18 cellular contexts compared by ENCODE assay signal in genomic region chr3:105676621-105677300, GRCh38.
A peak's percentile ranks its signal among the peaks of the same experiment; 100 is the strongest.
DNase-seq lines count a peak whose midpoint lies in the region; ATAC-seq and TF ChIP-seq lines count a peak whose summit lies in the region.
"Had no signal": no experiment of that assay in that cellular context is flagged by ENCODE, and none has a peak within 500 bp of the region (broad histone marks: within the 10 kb centered on the region; RNA-seq: fewer than 3 reads in every experiment).

No MANE protein-coding gene starts in this region.

- H3K4me3 Mint-ChIP-seq in activated CD4-positive, alpha-beta memory T cell treated with anti-CD3 and anti-CD28 coated beads for 36 hours = no peak overlapping the region
- no peak overlapping the region for H3K4me3 Mint-ChIP-seq in activated CD4-positive, alpha-beta memory T cell treated with anti-CD3 and anti-CD28 coated beads, Interleukin-2, amount 10 ng/mL, durations not matched to agents 7 days and 5 days
- peak overlapping the region; percentile 27 for H3K4me3 Mint-ChIP-seq in activated T-cell treated with anti-CD3 and anti-CD28 coated beads, Interleukin-2, amount 50 U/mL, for 24 hours
- H3K4me3 Mint-ChIP-seq: CD8-positive, alpha-beta memory T cell had no signal

- no peak for TF ChIP-seq CTCF in omental fat pad (IDR thresholded peaks at IDR 0.05)

- H3K27ac Mint-ChIP-seq in activated CD4-positive, alpha-beta memory T cell treated with anti-CD3 and anti-CD28 coated beads for 36 hours = peak overlapping the region; percentile 86
- no peak overlapping the region for H3K27ac Mint-ChIP-seq in activated CD4-positive, alpha-beta memory T cell treated with anti-CD3 and anti-CD28 coated beads, Interleukin-2, amount 10 ng/mL, durations not matched to agents 7 days and 5 days
- H3K27ac Mint-ChIP-seq in activated T-cell treated with anti-CD3 and anti-CD28 coated beads, Interleukin-2, amount 50 U/mL, for 24 hours = peak overlapping the region; percentile 93

- peak; percentile 77 for DNase-seq in activated CD4-positive, alpha-beta memory T cell treated with anti-CD3 and anti-CD28 coated beads for 36 hours
- no peak for DNase-seq in activated CD4-positive, alpha-beta memory T cell treated with anti-CD3 and anti-CD28 coated beads, Interleukin-2, amount 10 ng/mL, durations not matched to agents 7 days and 5 days
- peak; percentile 45 for DNase-seq in activated T-cell treated with anti-CD3 and anti-CD28 coated beads, Interleukin-2, amount 50 U/mL, for 24 hours
- DNase-seq in left colon (no peak), omental fat pad (ENCODE audit: low spot score) (no peak)
- DNase-seq in stimulated activated CD8-positive, alpha-beta memory T cell treated with anti-CD3 and anti-CD28 coated beads, Interleukin-4, amount 100 ng/mL, for 24 hours (ENCODE audit: low read depth) = peak; percentile 4
- DNase-seq: activated gamma-delta T cell; CD8-positive, alpha-beta memory T cell; effector CD8-positive, alpha-beta T cell; hypothalamus; NCI-H1092; NCI-H2171; pancreas had no signal

- ATAC-seq in left colon (peak; percentile 92), GM18907 (IDR thresholded peaks at IDR 0.05; ENCODE audit: unreplicated experiment) (no peak), omental fat pad (ENCODE audit: low FRiP score) (no peak), GM18511 (IDR thresholded peaks at IDR 0.05; ENCODE audit: unreplicated experiment) (no peak)
- ATAC-seq: K562, Panc1, pancreas, SK-N-SH treated with all-trans-retinoic acid at 6 μM for 48 hours had no signal

- CTCF ChIA-PET in activated CD4-positive, alpha-beta memory T cell treated with anti-CD3 and anti-CD28 coated beads for 36 hours (lab: Charles Lee) = no interaction called here
- CTCF ChIA-PET in activated CD4-positive, alpha-beta memory T cell treated with anti-CD3 and anti-CD28 coated beads, Interleukin-2, amount 10 ng/mL, durations not matched to agents 7 days and 5 days (lab: Charles Lee) = no interaction called here

- POLR2A ChIA-PET in activated CD4-positive, alpha-beta memory T cell treated with anti-CD3 and anti-CD28 coated beads for 36 hours (lab: Charles Lee) = no interaction called here
- POLR2A ChIA-PET in activated CD4-positive, alpha-beta memory T cell treated with anti-CD3 and anti-CD28 coated beads, Interleukin-2, amount 10 ng/mL, durations not matched to agents 7 days and 5 days (lab: Charles Lee) = no interaction called here

- intact Hi-C loops in activated CD4-positive, alpha-beta memory T cell treated with anti-CD3 and anti-CD28 coated beads for 36 hours (cut with micrococcal nuclease) = loop anchor here (1.0 to 5.0 kb wide), 12 partner anchors 76 to 798 kb away; no protein-coding TSS in a partner anchor
- intact Hi-C loops in left colon (cut with DNase I, micrococcal nuclease) = no loop called here

- no peaks in the 10 kb centered on the region for H3K27me3 Mint-ChIP-seq in activated CD4-positive, alpha-beta memory T cell treated with anti-CD3 and anti-CD28 coated beads for 36 hours
- H3K27me3 Mint-ChIP-seq in activated CD4-positive, alpha-beta memory T cell treated with anti-CD3 and anti-CD28 coated beads, Interleukin-2, amount 10 ng/mL, durations not matched to agents 7 days and 5 days = no peaks in the 10 kb centered on the region
- no peaks in the 10 kb centered on the region for H3K27me3 Mint-ChIP-seq in activated T-cell treated with anti-CD3 and anti-CD28 coated beads, Interleukin-2, amount 50 U/mL, for 24 hours
- H3K27me3 Mint-ChIP-seq: CD8-positive, alpha-beta memory T cell had no signal

- peaks cover 9% of the 10 kb centered on the region for H3K4me1 Mint-ChIP-seq in activated CD4-positive, alpha-beta memory T cell treated with anti-CD3 and anti-CD28 coated beads for 36 hours (ENCODE audit: low read depth)
- peaks cover 5% of the 10 kb centered on the region for H3K4me1 Mint-ChIP-seq in activated CD4-positive, alpha-beta memory T cell treated with anti-CD3 and anti-CD28 coated beads, Interleukin-2, amount 10 ng/mL, durations not matched to agents 7 days and 5 days
- H3K4me1 Mint-ChIP-seq in activated T-cell treated with anti-CD3 and anti-CD28 coated beads, Interleukin-2, amount 50 U/mL, for 24 hours (ENCODE audit: low read depth) = peaks cover 38% of the 10 kb centered on the region

- peaks cover 56% of the 10 kb centered on the region for H3K36me3 Mint-ChIP-seq in activated CD4-positive, alpha-beta memory T cell treated with anti-CD3 and anti-CD28 coated beads for 36 hours
- peaks cover 65% of the 10 kb centered on the region for H3K36me3 Mint-ChIP-seq in activated CD4-positive, alpha-beta memory T cell treated with anti-CD3 and anti-CD28 coated beads, Interleukin-2, amount 10 ng/mL, durations not matched to agents 7 days and 5 days (ENCODE audit: low read depth)
- peaks cover 90% of the 10 kb centered on the region for H3K36me3 Mint-ChIP-seq in activated T-cell treated with anti-CD3 and anti-CD28 coated beads, Interleukin-2, amount 50 U/mL, for 24 hours (ENCODE audit: low read depth)

- H3K9me3 Mint-ChIP-seq in activated CD4-positive, alpha-beta memory T cell treated with anti-CD3 and anti-CD28 coated beads for 36 hours = peaks cover 4% of the 10 kb centered on the region
- H3K9me3 Mint-ChIP-seq in activated CD4-positive, alpha-beta memory T cell treated with anti-CD3 and anti-CD28 coated beads, Interleukin-2, amount 10 ng/mL, durations not matched to agents 7 days and 5 days = no peaks in the 10 kb centered on the region
- H3K9me3 Mint-ChIP-seq in activated T-cell treated with anti-CD3 and anti-CD28 coated beads, Interleukin-2, amount 50 U/mL, for 24 hours = peaks cover 4% of the 10 kb centered on the region

Comparison
In these comparisons a context has a peak if more than half of its experiments do, and no peak if none do; other contexts are left out.
1. DNase-seq: peak in activated CD4-positive, alpha-beta memory T cell treated with anti-CD3 and anti-CD28 coated beads for 36 hours (single experiment), activated T-cell treated with anti-CD3 and anti-CD28 coated beads, Interleukin-2, amount 50 U/mL, for 24 hours (single experiment) and stimulated activated CD8-positive, alpha-beta memory T cell treated with anti-CD3 and anti-CD28 coated beads, Interleukin-4, amount 100 ng/mL, for 24 hours (single experiment); none in activated CD4-positive, alpha-beta memory T cell treated with anti-CD3 and anti-CD28 coated beads, Interleukin-2, amount 10 ng/mL, durations not matched to agents 7 days and 5 days (single experiment), left colon (0 of 2) and omental fat pad (single experiment).